Comparison of ENCODE assay signal across 20 cellular contexts in the genomic region with DNA sequence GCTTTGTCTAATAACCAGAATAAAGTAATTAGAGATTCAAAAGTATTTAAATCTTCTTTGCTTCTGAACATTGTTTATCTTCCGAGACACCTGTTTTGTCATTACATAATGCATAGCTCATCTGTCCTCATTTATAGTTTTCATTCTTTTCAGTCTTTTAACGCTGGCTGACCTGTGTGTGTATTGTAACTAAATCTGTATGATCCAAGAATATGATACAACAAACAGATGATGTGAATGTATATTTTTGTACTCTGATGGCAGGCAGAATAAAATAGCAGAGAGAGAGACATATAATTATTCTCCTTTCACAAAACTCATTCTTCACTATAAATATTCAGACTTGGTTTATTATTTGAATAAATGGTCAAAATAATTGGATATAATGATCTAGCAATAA.
"Had no signal": no experiment of that assay in that cellular context is flagged by ENCODE, and none has a peak within 500 bp of the region (broad histone marks: within the 10 kb centered on the region; RNA-seq: fewer than 3 reads in every experiment).

No MANE protein-coding gene starts in this region.

- H3K27ac ChIP-seq: ascending aorta, breast epithelium, epithelial cell of prostate, heart right ventricle, lower lobe of right lung, tibial artery had no signal

- H3K27ac Mint-ChIP-seq: activated naive CD8-positive, alpha-beta T cell treated with anti-CD3 and anti-CD28 coated beads, Interleukin-2, amount 50 U/mL, for 24 hours; progenitor cell of endocrine pancreas had no signal

- H3K9me3 ChIP-seq: ascending aorta, breast epithelium, heart right ventricle, lower lobe of right lung, tibial artery had no signal

- H3K27me3 ChIP-seq: ascending aorta, breast epithelium, heart right ventricle, tibial artery had no signal

- ATAC-seq: activated naive CD8-positive, alpha-beta T cell treated with anti-CD3 and anti-CD28 coated beads, Interleukin-2, amount 50 U/mL, for 24 hours; heart right ventricle; left cardiac atrium; lower lobe of right lung; right cardiac atrium had no signal

- H3K27me3 Mint-ChIP-seq: activated naive CD8-positive, alpha-beta T cell treated with anti-CD3 and anti-CD28 coated beads, Interleukin-2, amount 50 U/mL, for 24 hours; progenitor cell of endocrine pancreas had no signal

- H3K9me3 Mint-ChIP-seq: nephron progenitor cell had no signal

- H3K4me3 Mint-ChIP-seq: activated naive CD8-positive, alpha-beta T cell treated with anti-CD3 and anti-CD28 coated beads, Interleukin-2, amount 50 U/mL, for 24 hours; nephron progenitor cell had no signal

- H3K4me1 Mint-ChIP-seq: activated naive CD8-positive, alpha-beta T cell treated with anti-CD3 and anti-CD28 coated beads, Interleukin-2, amount 50 U/mL, for 24 hours had no signal

- H3K36me3 ChIP-seq: breast epithelium had no signal

- H3K4me1 ChIP-seq: ascending aorta, breast epithelium, heart right ventricle, lower lobe of right lung, tibial artery had no signal

- DNase-seq: activated CD4-positive, alpha-beta T cell treated with anti-CD3 and anti-CD28 coated beads for 1 hour; activated CD4-positive, alpha-beta T cell treated with anti-CD3 and anti-CD28 coated beads, Interleukin-2, amount 50 U/mL, for 4 hours; activated naive CD4-positive, alpha-beta T cell treated with Interleukin-2 at 50 U/mL for 16 hours; activated naive CD8-positive, alpha-beta T cell treated with anti-CD3 and anti-CD28 coated beads, Interleukin-2, amount 50 U/mL, for 24 hours; activated T-cell treated with anti-CD3 and anti-CD28 coated beads for 4 hours; dermis blood vessel endothelial cell; foreskin melanocyte; heart right ventricle; left cardiac atrium; lower lobe of right lung; nephron progenitor cell; right cardiac atrium; small intestine; stimulated activated CD4-positive, alpha-beta T cell treated with anti-CD3 and anti-CD28 coated beads, Interleukin-4, amount 100 ng/mL, for 24 hours; stimulated activated naive CD4-positive, alpha-beta T cell; tibial artery had no signal

- H3K4me3 ChIP-seq: ascending aorta, breast epithelium, heart right ventricle, lower lobe of right lung, tibial artery had no signal
